2 cellular contexts compared by ENCODE assay signal in genomic region chr1:12195416-12195815, GRCh38.
TF ChIP-seq lines count a peak whose summit lies in the region.

No MANE protein-coding gene starts in this region.

TF ChIP-seq in Ishikawa, 13 proteins besides CTCF, POLR2A, EP300 and RAD21:
- no peak for TF ChIP-seq MAX (IDR thresholded peaks at IDR 0.05)
- no peak for TF ChIP-seq NFIC (IDR thresholded peaks at IDR 0.05)
- TF ChIP-seq YY1 (IDR thresholded peaks at IDR 0.05; ENCODE audit: low read depth), result no peak
- TF ChIP-seq USF1 (IDR thresholded peaks at IDR 0.05), result peak; percentile 57

TF ChIP-seq in K562, 482 proteins besides CTCF, POLR2A, EP300 and RAD21:
- TF ChIP-seq TCF7 (IDR thresholded peaks at IDR 0.05; ENCODE audit: borderline replicate concordance), result 0 out of 2 replicates have a peak, but pooled peaks have one; percentile 28
- TF ChIP-seq ARID4B (CRISPR knock-in tag; IDR thresholded peaks at IDR 0.05), result no peak
- peak; percentile 87 for TF ChIP-seq RAD51 (IDR thresholded peaks at IDR 0.05; ENCODE audit: borderline replicate concordance, low read depth)
- 0 out of 2 replicates have a peak, but pooled peaks have one; percentile 6 for TF ChIP-seq ARID1B (IDR thresholded peaks at IDR 0.05)
- peak; percentile 92 for TF ChIP-seq TOE1 (IDR thresholded peaks at IDR 0.05; ENCODE audit: borderline replicate concordance)
- no peak for TF ChIP-seq TOE1 (CRISPR knock-in tag; IDR thresholded peaks at IDR 0.05; ENCODE audit: borderline replicate concordance, low read depth)
- peak in 1 of 2 experiments; percentile 82 for TF ChIP-seq AFF1 (IDR thresholded peaks at IDR 0.05; ENCODE audit: low read depth in 1 of 2, partially characterized antibody in 2 of 2)
- peak; percentile 60; the same call in 1 of the 2 replicates for TF ChIP-seq L3MBTL2 (IDR thresholded peaks at IDR 0.05)
- no peak for TF ChIP-seq ZKSCAN8 (CRISPR knock-in tag; IDR thresholded peaks at IDR 0.05)
- peak; percentile 18 for TF ChIP-seq MEIS2 (IDR thresholded peaks at IDR 0.05; ENCODE audit: partially characterized antibody)
- TF ChIP-seq ZNF639 (CRISPR knock-in tag; conservative IDR thresholded peaks at IDR 0.05 in 1 of 2, IDR thresholded peaks at IDR 0.05 in 1 of 2), result no peak
- 0 out of 2 replicates have a peak, but pooled peaks have one; percentile 20 for TF ChIP-seq CXXC5 (CRISPR knock-in tag; IDR thresholded peaks at IDR 0.05)
- no peak for TF ChIP-seq TRIM28 (IDR thresholded peaks at IDR 0.05)
- no peak for TF ChIP-seq ZMIZ1 (IDR thresholded peaks at IDR 0.05; ENCODE audit: low read depth in 2 of 2, low read length in 2 of 2)
- TF ChIP-seq GATA2 (CRISPR knock-in tag; IDR thresholded peaks at IDR 0.05), result peak; percentile 28; the same call in 1 of the 2 replicates
- TF ChIP-seq USF2 (CRISPR knock-in tag; IDR thresholded peaks at IDR 0.05), result peak; percentile 88
- TF ChIP-seq CBFA2T2 (conservative IDR thresholded peaks at IDR 0.05), result peak; percentile 50; the same call in 1 of the 2 replicates
- 0 out of 2 replicates have a peak, but pooled peaks have one; percentile 1 for TF ChIP-seq FOXJ2 (tag; IDR thresholded peaks at IDR 0.05)
- TF ChIP-seq CHD2 (IDR thresholded peaks at IDR 0.05; ENCODE audit: low read depth, low read length), result no peak
- peak; percentile 75 for TF ChIP-seq USF1 (CRISPR knock-in tag; IDR thresholded peaks at IDR 0.05)
- no peak for TF ChIP-seq MCM3 (IDR thresholded peaks at IDR 0.05)
- peak; percentile 95 for TF ChIP-seq TFE3 (CRISPR knock-in tag; IDR thresholded peaks at IDR 0.05)
- TF ChIP-seq NR2C2 (CRISPR knock-in tag; IDR thresholded peaks at IDR 0.05), result no peak
- TF ChIP-seq NR2C2 (tag; IDR thresholded peaks at IDR 0.05), result 0 out of 2 replicates have a peak, but pooled peaks have one; percentile 15
- no peak for TF ChIP-seq GTF2B (IDR thresholded peaks at IDR 0.05; ENCODE audit: extremely low read depth, insufficient read length)
- no peak for TF ChIP-seq PHTF2 (CRISPR knock-in tag; IDR thresholded peaks at IDR 0.05)
TF ChIP-seq in K562: peak in this region for 15.
